Comparison of ENCODE assay signal across 9 cellular contexts in genomic region chr16:46790599-46791270, GRCh38. TPM values are rescaled to one million over a fixed set of nuclear protein-coding genes. Genes with fewer than 3 reads are reported as not detected.
DNase-seq lines count a peak whose midpoint lies in the region; ATAC-seq and TF ChIP-seq lines count a peak whose summit lies in the region.
"Had no signal": no experiment of that assay in that cellular context is flagged by ENCODE, and none has a peak within 500 bp of the region (broad histone marks: within the 10 kb centered on the region; RNA-seq: fewer than 3 reads in every experiment).

No MANE protein-coding gene starts in this region.

- H3K4me2 ChIP-seq in skeletal muscle satellite cell (ENCODE audit: low read length), result peak overlapping the region; percentile 94

- DNase-seq in T-helper 2 cell treated with Interferon-gamma antibody and Interleukin-4, amounts not matched to agents 5 μg/mL and 100 μg/mL, for 36 hours (ENCODE audit: low spot score), result no peak
- DNase-seq in T-helper 2 cell, result no peak
- no peak for DNase-seq in epithelial cell of esophagus (ENCODE audit: low read depth)
- no peak for DNase-seq in Peyer's patch

- H3K4me1 Mint-ChIP-seq in T-helper 2 cell treated with Interferon-gamma antibody and Interleukin-4, amounts not matched to agents 5 μg/mL and 100 μg/mL, for 36 hours (ENCODE audit: low read depth), result peaks cover 22% of the 10 kb centered on the region

- H3K27me3 Mint-ChIP-seq in T-helper 2 cell treated with Interferon-gamma antibody and Interleukin-4, amounts not matched to agents 5 μg/mL and 100 μg/mL, for 36 hours (ENCODE audit: low read depth), result peaks cover 2% of the 10 kb centered on the region

- ATAC-seq in HG02870 (IDR thresholded peaks at IDR 0.05; ENCODE audit: unreplicated experiment) (no peak), GM21381 (IDR thresholded peaks at IDR 0.05; ENCODE audit: unreplicated experiment) (no peak)

- H3K9me3 ChIP-seq in skeletal muscle satellite cell (replicated peaks; ENCODE audit: low read length) (no peaks in the 10 kb centered on the region), Peyer's patch (peaks cover 0 to 12% (median 4%) of the 10 kb centered on the region in 4 donors)

- TF ChIP-seq CTCF in epithelial cell of esophagus (IDR thresholded peaks at IDR 0.05; ENCODE audit: insufficient read depth, low read depth, low read length, missing control alignments) (no peak), Peyer's patch (IDR thresholded peaks at IDR 0.05) (no peak)

- peak overlapping the region; percentile 82 for H3K4me3 Mint-ChIP-seq in T-helper 2 cell treated with Interferon-gamma antibody and Interleukin-4, amounts not matched to agents 5 μg/mL and 100 μg/mL, for 36 hours

- H3K27me3 ChIP-seq in skeletal muscle satellite cell (ENCODE audit: control insufficient read depth, insufficient read depth, low read length) (peaks cover 3% of the 10 kb centered on the region), Peyer's patch (no peaks in the 10 kb centered on the region)

- H3K27ac Mint-ChIP-seq in T-helper 2 cell treated with Interferon-gamma antibody and Interleukin-4, amounts not matched to agents 5 μg/mL and 100 μg/mL, for 36 hours, result no peak overlapping the region

- peak overlapping the region; percentile 55 for H3K4me3 ChIP-seq in epithelial cell of esophagus (ENCODE audit: low read length)
- peak overlapping the region; percentile 86 for H3K4me3 ChIP-seq in skeletal muscle satellite cell (ENCODE audit: low read length)
- H3K4me3 ChIP-seq in Peyer's patch, result peak overlapping the region in 1 of 4 donors; percentile 69

- H3K9me3 Mint-ChIP-seq in T-helper 2 cell treated with Interferon-gamma antibody and Interleukin-4, amounts not matched to agents 5 μg/mL and 100 μg/mL, for 36 hours, result peaks cover 29% of the 10 kb centered on the region

- peak overlapping the region; percentile 80 for H3K9ac ChIP-seq in skeletal muscle satellite cell (ENCODE audit: low read depth, low read length)

- H3K27ac ChIP-seq in Peyer's patch, result no peak overlapping the region
- H3K27ac ChIP-seq: C4-2B had no signal

- peaks cover 5% of the 10 kb centered on the region for H3K36me3 ChIP-seq in skeletal muscle satellite cell (ENCODE audit: insufficient read depth, low read length)
- no peaks in the 10 kb centered on the region for H3K36me3 ChIP-seq in Peyer's patch

- H3K4me1 ChIP-seq in skeletal muscle satellite cell (ENCODE audit: control insufficient read depth, insufficient read depth, low read length), result peaks cover 7% of the 10 kb centered on the region
- no peaks in the 10 kb centered on the region for H3K4me1 ChIP-seq in Peyer's patch

- peaks cover 26% of the 10 kb centered on the region for H3K36me3 Mint-ChIP-seq in T-helper 2 cell treated with Interferon-gamma antibody and Interleukin-4, amounts not matched to agents 5 μg/mL and 100 μg/mL, for 36 hours (ENCODE audit: low read depth)

- TF ChIP-seq POLR2A in Raji (IDR thresholded peaks at IDR 0.05; ENCODE audit: insufficient read depth, low read depth, low read length) (peak; percentile 22; the same call in 1 of the 2 replicates), Peyer's patch (IDR thresholded peaks at IDR 0.05) (no peak)

RNA-seq across cellular contexts. Expression of gene C16orf87, which starts 40.2 kb away (rescaled TPM):
- 4.8 and 5.1 TPM in 2 replicates for total RNA-seq in skeletal muscle satellite cell (2012; rRNA removed)
- total RNA-seq in Peyer's patch, result 10 to 100 TPM in 2 of 4 donors, 1 to 10 TPM in 2; 7.9 to 13.5 (median 10.6) TPM

RNA-seq across cellular contexts. Expression of gene MYLK3, which starts 42.6 kb away (rescaled TPM):
- total RNA-seq in skeletal muscle satellite cell (2012; rRNA removed), result 0.22 TPM in 1 of 2 replicates, not detected in the other
- total RNA-seq in Peyer's patch, result not detected
